Comparison of ENCODE assay signal across 18 cellular contexts in genomic region chr2:79832540-79833234, GRCh38.
DNase-seq lines count a peak whose midpoint lies in the region; ATAC-seq and TF ChIP-seq lines count a peak whose summit lies in the region.
"Had no signal": no experiment of that assay in that cellular context is flagged by ENCODE, and none has a peak within 500 bp of the region (broad histone marks: within the 10 kb centered on the region; RNA-seq: fewer than 3 reads in every experiment).

No MANE protein-coding gene starts in this region.

- TF ChIP-seq CTCF in OCI-LY7 (conservative IDR thresholded peaks at IDR 0.05; ENCODE audit: low read length) = no peak

- H3K27me3 ChIP-seq in ectodermal cell (ENCODE audit: control insufficient read depth, insufficient read depth, low read length, poor library complexity, severe bottlenecking) = no peaks in the 10 kb centered on the region

- intact Hi-C loops in OCI-LY7 (cut with micrococcal nuclease; ENCODE audit: unreplicated experiment) = no loop called here

- H3K4me3 ChIP-seq in ectodermal cell (ENCODE audit: insufficient read depth, low read depth, low read length) (no peak overlapping the region), OCI-LY7 (ENCODE audit: low read depth, low read length, poor library complexity, severe bottlenecking) (no peak overlapping the region)
- H3K4me3 ChIP-seq: GM23248, lung had no signal

- CTCF ChIA-PET in OCI-LY7 (lab: Charles Lee; ENCODE audit: unreplicated experiment) = no interaction called here

- no peaks in the 10 kb centered on the region for H3K27me3 Mint-ChIP-seq in activated naive CD8-positive, alpha-beta T cell treated with anti-CD3 and anti-CD28 coated beads, Interleukin-2, amount 50 U/mL, for 24 hours
- H3K27me3 Mint-ChIP-seq: activated CD8-positive, alpha-beta memory T cell treated with anti-CD3 and anti-CD28 coated beads, Interleukin-2, amount 10 ng/mL, durations not matched to agents 7 days and 5 days; activated naive CD8-positive, alpha-beta T cell treated with anti-CD3 and anti-CD28 coated beads for 36 hours; progenitor cell of endocrine pancreas had no signal

- H3K36me3 Mint-ChIP-seq in activated naive CD8-positive, alpha-beta T cell treated with anti-CD3 and anti-CD28 coated beads, Interleukin-2, amount 50 U/mL, for 24 hours (ENCODE audit: low read depth) = no peaks in the 10 kb centered on the region
- H3K36me3 Mint-ChIP-seq: activated CD8-positive, alpha-beta memory T cell treated with anti-CD3 and anti-CD28 coated beads, Interleukin-2, amount 10 ng/mL, durations not matched to agents 7 days and 5 days; activated naive CD8-positive, alpha-beta T cell treated with anti-CD3 and anti-CD28 coated beads for 36 hours had no signal

- 52 to 65% methylated on average over 6 of the region's 6 CpGs for WGBS in ectodermal cell, 2 experiments

- H3K4me2 ChIP-seq in OCI-LY7 (ENCODE audit: low read length) = no peak overlapping the region

- DNase-seq in DMS53 (lab: John Stamatoyannopoulos, UW) (peak; percentile 34), NCI-H446 treated with DMSO at 0.1 percent for 48 hours (lab: John Stamatoyannopoulos, UW) (peak; percentile 50), midbrain (lab: John Stamatoyannopoulos, UW) (peak; percentile 77), OCI-LY7 (ENCODE audit: low spot score) (no peak)
- DNase-seq in activated CD4-positive, alpha-beta T cell treated with anti-CD3 and anti-CD28 coated beads for 4 hours = no peak
- no peak for DNase-seq in activated naive CD8-positive, alpha-beta T cell treated with anti-CD3 and anti-CD28 coated beads, Interleukin-2, amount 50 U/mL, for 24 hours
- DNase-seq: activated CD8-positive, alpha-beta memory T cell treated with anti-CD3 and anti-CD28 coated beads, Interleukin-2, amount 10 ng/mL, durations not matched to agents 7 days and 5 days; activated naive CD8-positive, alpha-beta T cell treated with anti-CD3 and anti-CD28 coated beads for 36 hours; foreskin fibroblast; GM23248; IMR-90; stimulated activated CD4-positive, alpha-beta T cell treated with anti-CD3 and anti-CD28 coated beads, Interleukin-2, amount 100 ng/mL, for 24 hours; stimulated activated naive CD4-positive, alpha-beta T cell had no signal

- POLR2A ChIA-PET in OCI-LY7 (lab: Charles Lee) = interaction anchor here (1.0 kb wide), 1 partner anchor 155 kb away, joined by 3 read pairs; no protein-coding TSS in a partner anchor

- H3K36me3 ChIP-seq in ectodermal cell (ENCODE audit: control insufficient read depth, insufficient read depth, low read length) (no peaks in the 10 kb centered on the region), OCI-LY7 (ENCODE audit: insufficient read depth, low read length) (no peaks in the 10 kb centered on the region)

- no peak overlapping the region for H3K4me3 Mint-ChIP-seq in activated naive CD8-positive, alpha-beta T cell treated with anti-CD3 and anti-CD28 coated beads, Interleukin-2, amount 50 U/mL, for 24 hours
- H3K4me3 Mint-ChIP-seq: activated CD8-positive, alpha-beta memory T cell treated with anti-CD3 and anti-CD28 coated beads, Interleukin-2, amount 10 ng/mL, durations not matched to agents 7 days and 5 days; activated naive CD8-positive, alpha-beta T cell treated with anti-CD3 and anti-CD28 coated beads for 36 hours had no signal

- ATAC-seq in GM19328 (IDR thresholded peaks at IDR 0.05; ENCODE audit: unreplicated experiment) = no peak
- ATAC-seq in activated naive CD8-positive, alpha-beta T cell treated with anti-CD3 and anti-CD28 coated beads, Interleukin-2, amount 50 U/mL, for 24 hours = no peak
- ATAC-seq: activated CD8-positive, alpha-beta memory T cell treated with anti-CD3 and anti-CD28 coated beads, Interleukin-2, amount 10 ng/mL, durations not matched to agents 7 days and 5 days had no signal

- peaks cover 4% of the 10 kb centered on the region for H3K9me3 Mint-ChIP-seq in activated naive CD8-positive, alpha-beta T cell treated with anti-CD3 and anti-CD28 coated beads, Interleukin-2, amount 50 U/mL, for 24 hours

- H3K27ac Mint-ChIP-seq in activated naive CD8-positive, alpha-beta T cell treated with anti-CD3 and anti-CD28 coated beads, Interleukin-2, amount 50 U/mL, for 24 hours = no peak overlapping the region
- H3K27ac Mint-ChIP-seq: activated CD8-positive, alpha-beta memory T cell treated with anti-CD3 and anti-CD28 coated beads, Interleukin-2, amount 10 ng/mL, durations not matched to agents 7 days and 5 days; activated naive CD8-positive, alpha-beta T cell treated with anti-CD3 and anti-CD28 coated beads for 36 hours had no signal

- H3K79me2 ChIP-seq in OCI-LY7 (ENCODE audit: insufficient read depth, low read depth, low read length) = no peaks in the 10 kb centered on the region

- H3K9me2 ChIP-seq in OCI-LY7 (ENCODE audit: insufficient read depth, low read length) = no peaks in the 10 kb centered on the region

- no TSS peak for BruUV-seq in OCI-LY7 (replicated peaks; lab: Mats Ljungman, UMichigan)

- H2AFZ ChIP-seq in OCI-LY7 (ENCODE audit: low read length) = no peak overlapping the region
- H2AFZ ChIP-seq: GM23248 had no signal

- H3K4me1 Mint-ChIP-seq in activated naive CD8-positive, alpha-beta T cell treated with anti-CD3 and anti-CD28 coated beads, Interleukin-2, amount 50 U/mL, for 24 hours = no peaks in the 10 kb centered on the region
- H3K4me1 Mint-ChIP-seq: activated CD8-positive, alpha-beta memory T cell treated with anti-CD3 and anti-CD28 coated beads, Interleukin-2, amount 10 ng/mL, durations not matched to agents 7 days and 5 days; activated naive CD8-positive, alpha-beta T cell treated with anti-CD3 and anti-CD28 coated beads for 36 hours had no signal

- H3K27ac ChIP-seq in ectodermal cell (ENCODE audit: insufficient read depth, low read depth, low read length, poor library complexity, severe bottlenecking) = peak overlapping the region; percentile 61
- H3K27ac ChIP-seq in OCI-LY7 (ENCODE audit: low read depth, low read length, poor library complexity, severe bottlenecking) = no peak overlapping the region
- H3K27ac ChIP-seq: C4-2B, GM23248 had no signal

- H3K9me3 ChIP-seq in ectodermal cell (ENCODE audit: control insufficient read depth, low read length) (no peaks in the 10 kb centered on the region), OCI-LY7 (ENCODE audit: low read length) (no peaks in the 10 kb centered on the region)

- H4K20me1 ChIP-seq in OCI-LY7 (ENCODE audit: insufficient read depth, low read length) = no peaks in the 10 kb centered on the region

- H3K4me1 ChIP-seq in ectodermal cell (ENCODE audit: control insufficient read depth, insufficient read depth, low read length) (peaks cover 13% of the 10 kb centered on the region), OCI-LY7 (ENCODE audit: insufficient read depth, low read length, poor library complexity, severe bottlenecking) (no peaks in the 10 kb centered on the region)

Comparison
In these comparisons a context has a peak if more than half of its experiments do, and no peak if none do; other contexts are left out.
1. DNase-seq: peak in DMS53 (single experiment), NCI-H446 treated with DMSO at 0.1 percent for 48 hours (single experiment) and midbrain (single experiment); none in activated CD4-positive, alpha-beta T cell treated with anti-CD3 and anti-CD28 coated beads for 4 hours (0 of 2), OCI-LY7 (single experiment) and activated naive CD8-positive, alpha-beta T cell treated with anti-CD3 and anti-CD28 coated beads, Interleukin-2, amount 50 U/mL, for 24 hours (single experiment).